Comparison of ENCODE assay signal across 1 cellular context in genomic region chr19:18320865-18321728, GRCh38.
TF ChIP-seq lines count a peak whose summit lies in the region.

No MANE protein-coding gene starts in this region.

TF ChIP-seq in A549, 52 proteins besides CTCF, POLR2A, EP300 and RAD21 (continued from another document):
- TF ChIP-seq BCL3 (IDR thresholded peaks at IDR 0.05) (no peak), FOSB (CRISPR knock-in tag; IDR thresholded peaks at IDR 0.05) (no peak), MYC (IDR thresholded peaks at IDR 0.05; ENCODE audit: borderline replicate concordance, low read length) (no peak), CBX2 (IDR thresholded peaks at IDR 0.05; ENCODE audit: borderline replicate concordance, low read depth) (no peak), TFCP2L1 (CRISPR knock-in tag; IDR thresholded peaks at IDR 0.05) (no peak)
